14 cellular contexts compared by ENCODE assay signal in genomic region chr3:23455775-23456174, GRCh38.
A peak's percentile ranks its signal among the peaks of the same experiment; 100 is the strongest.
DNase-seq lines count a peak whose midpoint lies in the region; ATAC-seq and TF ChIP-seq lines count a peak whose summit lies in the region.
"Had no signal": no experiment of that assay in that cellular context is flagged by ENCODE, and none has a peak within 500 bp of the region (broad histone marks: within the 10 kb centered on the region; RNA-seq: fewer than 3 reads in every experiment).

No MANE protein-coding gene starts in this region.

- H3K79me2 ChIP-seq in GM23338 (replicated peaks; ENCODE audit: insufficient read depth) (peaks cover 29% of the 10 kb centered on the region), PC-3 (ENCODE audit: low read length) (no peaks in the 10 kb centered on the region)

- POLR2A ChIA-PET in PC-3 (lab: Charles Lee; ENCODE audit: unreplicated experiment) = no interaction called here

- peaks cover 7% of the 10 kb centered on the region; the same call in 1 of the 3 replicates for H3K9me3 Mint-ChIP-seq in GM23338
- H3K9me3 Mint-ChIP-seq: activated T-cell treated with anti-CD3 and anti-CD28 coated beads, Interleukin-2, amount 50 U/mL, for 24 hours had no signal

- H4K20me1 ChIP-seq in GM23338 (replicated peaks; ENCODE audit: insufficient read depth) (no peaks in the 10 kb centered on the region), PC-3 (ENCODE audit: low read length) (0 out of 2 replicates have a peak, but pooled peaks cover 5% of the 10 kb centered on the region)

- H3K36me3 ChIP-seq in GM23338 (ENCODE audit: insufficient read depth) = no peaks in the 10 kb centered on the region
- H3K36me3 ChIP-seq in PC-3 (ENCODE audit: low read depth, low read length) = no peaks in the 10 kb centered on the region
- H3K36me3 ChIP-seq in skeletal muscle satellite cell (ENCODE audit: insufficient read depth, low read length) = no peaks in the 10 kb centered on the region
- no peaks in the 10 kb centered on the region for H3K36me3 ChIP-seq in SJCRH30
- H3K36me3 ChIP-seq: gastrocnemius medialis had no signal

- H3K27ac ChIP-seq in GM23338 (ENCODE audit: low read depth) = no peak overlapping the region
- H3K27ac ChIP-seq in PC-3 (ENCODE audit: low read length) = no peak overlapping the region
- H3K27ac ChIP-seq in SJCRH30 = no peak overlapping the region
- H3K27ac ChIP-seq: gastrocnemius medialis had no signal

- no peaks in the 10 kb centered on the region for H3K27me3 ChIP-seq in GM23338 (ENCODE audit: insufficient read depth)
- no peaks in the 10 kb centered on the region for H3K27me3 ChIP-seq in PC-3 (ENCODE audit: low read length)
- no peaks in the 10 kb centered on the region for H3K27me3 ChIP-seq in skeletal muscle satellite cell (ENCODE audit: control insufficient read depth, insufficient read depth, low read length)
- H3K27me3 ChIP-seq in SJCRH30 = no peaks in the 10 kb centered on the region
- H3K27me3 ChIP-seq: gastrocnemius medialis had no signal

- H3K4me2 ChIP-seq in GM23338 (no peak overlapping the region), PC-3 (ENCODE audit: low read length) (peak overlapping the region; percentile 13; the same call in 1 of the 2 replicates), skeletal muscle satellite cell (ENCODE audit: low read length) (peak overlapping the region; percentile 26)

- H3K4me1 Mint-ChIP-seq in GM23338 = peaks cover 26% of the 10 kb centered on the region

- no peak overlapping the region for H3K4me3 Mint-ChIP-seq in GM23338
- H3K4me3 Mint-ChIP-seq: activated naive CD8-positive, alpha-beta T cell treated with anti-CD3 and anti-CD28 coated beads, Interleukin-2, amount 50 U/mL, for 24 hours; activated T-cell treated with anti-CD3 and anti-CD28 coated beads, Interleukin-2, amount 50 U/mL, for 24 hours; dendritic cell treated with granulocyte-macrophage colony-stimulating factor and Interleukin-4, amounts not matched to agents 40 ng/mL and 50 ng/mL, for 4 days; naive thymus-derived CD4-positive, alpha-beta T cell had no signal

- H3K9ac ChIP-seq in PC-3 (ENCODE audit: low read length) (no peak overlapping the region), skeletal muscle satellite cell (ENCODE audit: low read depth, low read length) (no peak overlapping the region)

- H3K27me3 Mint-ChIP-seq in GM23338 (ENCODE audit: insufficient read depth, low read depth, poor library complexity) = no peaks in the 10 kb centered on the region
- H3K27me3 Mint-ChIP-seq: activated naive CD8-positive, alpha-beta T cell treated with anti-CD3 and anti-CD28 coated beads, Interleukin-2, amount 50 U/mL, for 24 hours; activated T-cell treated with anti-CD3 and anti-CD28 coated beads, Interleukin-2, amount 50 U/mL, for 24 hours; dendritic cell treated with granulocyte-macrophage colony-stimulating factor and Interleukin-4, amounts not matched to agents 40 ng/mL and 50 ng/mL, for 4 days had no signal

- TF ChIP-seq CTCF in GM23338 (conservative IDR thresholded peaks at IDR 0.05; ENCODE audit: low read depth in 2 of 2) (no peak), PC-3 (conservative IDR thresholded peaks at IDR 0.05; ENCODE audit: low read depth, low read length) (no peak), fibroblast of pulmonary artery (IDR thresholded peaks at IDR 0.05; ENCODE audit: low read length, missing control alignments) (no peak)

- H3K9me2 ChIP-seq in GM23338 (ENCODE audit: insufficient read depth) (0 out of 2 replicates have a peak, but pooled peaks cover 8% of the 10 kb centered on the region), PC-3 (replicated peaks; ENCODE audit: low read length) (no peaks in the 10 kb centered on the region)

- DNase-seq in GM23338 (ENCODE audit: low spot score) = no peak
- DNase-seq in PC-3 = peak; percentile 49
- DNase-seq in fibroblast of pulmonary artery (ENCODE audit: low read depth) = peak; percentile 90
- DNase-seq in activated CD4-positive, CD25-positive, alpha-beta regulatory T cell (lab: John Stamatoyannopoulos, UW) = no peak
- no peak for DNase-seq in SJCRH30
- DNase-seq in T-helper 9 cell = no peak
- DNase-seq: activated CD4-positive, alpha-beta T cell treated with anti-CD3 and anti-CD28 coated beads for 4 hours; activated naive CD8-positive, alpha-beta T cell treated with anti-CD3 and anti-CD28 coated beads, Interleukin-2, amount 50 U/mL, for 24 hours; activated T-cell treated with anti-CD3 and anti-CD28 coated beads, Interleukin-2, amount 50 U/mL, for 24 hours; gastrocnemius medialis; naive thymus-derived CD4-positive, alpha-beta T cell; stimulated activated naive CD4-positive, alpha-beta T cell treated with Interleukin-2 at 50 U/mL for 16 hours had no signal

- H3F3A ChIP-seq in GM23338 (replicated peaks; ENCODE audit: low read depth) = no peaks in the 10 kb centered on the region
- no peaks in the 10 kb centered on the region for H3F3A ChIP-seq in PC-3 (ENCODE audit: low read length, unreplicated experiment)

- intact Hi-C loops in PC-3 (cut with micrococcal nuclease) = loop anchor here (1.0 kb wide), 1 partner anchor 120 kb away; no protein-coding TSS in a partner anchor

- H2AFZ ChIP-seq in GM23338 (no peak overlapping the region), PC-3 (ENCODE audit: low read length) (no peak overlapping the region)

- BruUV-seq in PC-3 (replicated peaks; lab: Mats Ljungman, UMichigan) = no TSS peak

- CTCF ChIA-PET in PC-3 (lab: Charles Lee) = no interaction called here

- no peaks in the 10 kb centered on the region for H3K9me3 ChIP-seq in PC-3 (ENCODE audit: low read length)
- no peaks in the 10 kb centered on the region for H3K9me3 ChIP-seq in skeletal muscle satellite cell (replicated peaks; ENCODE audit: low read length)
- H3K9me3 ChIP-seq in SJCRH30 (replicated peaks) = no peaks in the 10 kb centered on the region; the same call in 1 of the 2 replicates
- H3K9me3 ChIP-seq: gastrocnemius medialis had no signal

- H3K4me3 ChIP-seq in GM23338 (no peak overlapping the region), PC-3 (ENCODE audit: low read length) (no peak overlapping the region), fibroblast of pulmonary artery (replicated peaks; ENCODE audit: low read depth, low read length) (no peak overlapping the region), skeletal muscle satellite cell (ENCODE audit: low read length) (no peak overlapping the region), SJCRH30 (no peak overlapping the region)
- H3K4me3 ChIP-seq: gastrocnemius medialis had no signal

- ATAC-seq in GM23338 = no peak
- ATAC-seq in PC-3 = no peak
- ATAC-seq: activated naive CD8-positive, alpha-beta T cell treated with anti-CD3 and anti-CD28 coated beads, Interleukin-2, amount 50 U/mL, for 24 hours had no signal

- H3K27ac Mint-ChIP-seq in GM23338 = peak overlapping the region; percentile 48; the same call in 1 of the 2 replicates
- H3K27ac Mint-ChIP-seq: activated naive CD8-positive, alpha-beta T cell treated with anti-CD3 and anti-CD28 coated beads, Interleukin-2, amount 50 U/mL, for 24 hours; activated T-cell treated with anti-CD3 and anti-CD28 coated beads, Interleukin-2, amount 50 U/mL, for 24 hours; dendritic cell treated with granulocyte-macrophage colony-stimulating factor and Interleukin-4, amounts not matched to agents 40 ng/mL and 50 ng/mL, for 4 days; naive thymus-derived CD4-positive, alpha-beta T cell had no signal

- peaks cover 16% of the 10 kb centered on the region for H3K36me3 Mint-ChIP-seq in GM23338 (ENCODE audit: low read depth)

- H3K4me1 ChIP-seq in GM23338 (ENCODE audit: insufficient read depth) (peaks cover 7% of the 10 kb centered on the region; the same call in 1 of the 2 replicates), PC-3 (ENCODE audit: insufficient read depth, low read length) (peaks cover 17% of the 10 kb centered on the region), skeletal muscle satellite cell (ENCODE audit: control insufficient read depth, insufficient read depth, low read length) (peaks cover 21% of the 10 kb centered on the region), SJCRH30 (no peaks in the 10 kb centered on the region)

TF ChIP-seq in GM23338, 12 proteins besides CTCF, POLR2A, EP300 and RAD21 (continues in another document):
- no peak for TF ChIP-seq JUNB (IDR thresholded peaks at IDR 0.05; ENCODE audit: unreplicated experiment)
- no peak for TF ChIP-seq ETS1 (IDR thresholded peaks at IDR 0.05)
- no peak for TF ChIP-seq POLR2AphosphoS5 (IDR thresholded peaks at IDR 0.05; ENCODE audit: low read depth)
- TF ChIP-seq ZNF114 (CRISPR knock-in tag; IDR thresholded peaks at IDR 0.05) = no peak

Comparison
In these comparisons a context has a peak if more than half of its experiments do, and no peak if none do; other contexts are left out.
1. DNase-seq: peak in PC-3 (single experiment) and fibroblast of pulmonary artery (single experiment); none in GM23338 (single experiment), activated CD4-positive, CD25-positive, alpha-beta regulatory T cell (0 of 4), SJCRH30 (0 of 2) and T-helper 9 cell (single experiment).